ENCODE assay signal across 13 cellular contexts in genomic region chr2:69090008-69090407, GRCh38.
"Had no signal": no experiment of that assay in that cellular context is flagged by ENCODE, and none has a peak within 500 bp of the region (broad histone marks: within the 10 kb centered on the region; RNA-seq: fewer than 3 reads in every experiment).

No MANE protein-coding gene starts in this region.

- ATAC-seq: effector memory CD8-positive, alpha-beta T cell had no signal

- H3K4me1 Mint-ChIP-seq: activated CD4-positive, alpha-beta memory T cell treated with anti-CD3 and anti-CD28 coated beads, Interleukin-2, amount 10 ng/mL, durations not matched to agents 7 days and 5 days; neural progenitor cell had no signal

- H3K9me3 Mint-ChIP-seq: activated CD4-positive, alpha-beta memory T cell treated with anti-CD3 and anti-CD28 coated beads, Interleukin-2, amount 10 ng/mL, durations not matched to agents 7 days and 5 days; effector memory CD8-positive, alpha-beta T cell; neural progenitor cell had no signal

- H3K4me3 ChIP-seq: gastroesophageal sphincter, neural progenitor cell, sigmoid colon, suprapubic skin had no signal

- H3K27ac Mint-ChIP-seq: activated CD4-positive, alpha-beta memory T cell treated with anti-CD3 and anti-CD28 coated beads, Interleukin-2, amount 10 ng/mL, durations not matched to agents 7 days and 5 days; effector memory CD8-positive, alpha-beta T cell had no signal

- H3K27me3 ChIP-seq: gastroesophageal sphincter, neural progenitor cell, sigmoid colon, suprapubic skin had no signal

- H3K4me3 Mint-ChIP-seq: activated CD4-positive, alpha-beta memory T cell treated with anti-CD3 and anti-CD28 coated beads, Interleukin-2, amount 10 ng/mL, durations not matched to agents 7 days and 5 days; effector memory CD8-positive, alpha-beta T cell; neural progenitor cell had no signal

- DNase-seq: activated CD4-positive, alpha-beta memory T cell treated with anti-CD3 and anti-CD28 coated beads, Interleukin-2, amount 10 ng/mL, durations not matched to agents 7 days and 5 days; activated T-cell treated with anti-CD3 and anti-CD28 coated beads, Interleukin-2, amount 50 U/mL, for 48 hours; caudate nucleus; effector memory CD8-positive, alpha-beta T cell; islet precursor cell; sigmoid colon; stimulated activated CD4-positive, alpha-beta T cell treated with anti-CD3 and anti-CD28 coated beads, Interleukin-2, amount 100 ng/mL, for 48 hours; stimulated activated naive CD4-positive, alpha-beta T cell treated with Interleukin-2 at 50 U/mL for 16 hours had no signal

- H3K4me2 ChIP-seq: neural progenitor cell had no signal

- H3K36me3 ChIP-seq: neural progenitor cell had no signal

- H3K9ac ChIP-seq: neural progenitor cell, parathyroid adenoma had no signal

- H3K4me1 ChIP-seq: neural progenitor cell had no signal

- H3K79me2 ChIP-seq: parathyroid adenoma had no signal

- H2AFZ ChIP-seq: neural progenitor cell, parathyroid adenoma had no signal

- H3K27ac ChIP-seq: epithelial cell of prostate, neural progenitor cell, parathyroid adenoma, suprapubic skin had no signal

- H3K9me3 ChIP-seq: gastroesophageal sphincter, sigmoid colon, suprapubic skin had no signal
